Comparison of ENCODE assay signal across 18 cellular contexts in genomic region chr10:50576995-50577394, GRCh38. TPM values are rescaled to one million over a fixed set of nuclear protein-coding genes. Genes with fewer than 3 reads are reported as not detected.
DNase-seq lines count a peak whose midpoint lies in the region; ATAC-seq and TF ChIP-seq lines count a peak whose summit lies in the region.
"Had no signal": no experiment of that assay in that cellular context is flagged by ENCODE, and none has a peak within 500 bp of the region (broad histone marks: within the 10 kb centered on the region; RNA-seq: fewer than 3 reads in every experiment).

No MANE protein-coding gene starts in this region.

- peaks cover 2% of the 10 kb centered on the region for H3K79me1 ChIP-seq in H9 (ENCODE audit: insufficient read depth, low read depth, low read length, poor library complexity, severe bottlenecking)
- peaks cover 1% of the 10 kb centered on the region for H3K79me1 ChIP-seq in mesendoderm (ENCODE audit: low read length)
- peaks cover 2% of the 10 kb centered on the region for H3K79me1 ChIP-seq in neuronal stem cell (ENCODE audit: low read depth, low read length)

- H2AFZ ChIP-seq in ACC112 (ENCODE audit: low read length, unreplicated experiment) (no peak overlapping the region), H9 (ENCODE audit: low read length) (no peak overlapping the region), neuronal stem cell (ENCODE audit: low read length) (no peak overlapping the region)
- H2AFZ ChIP-seq: neural progenitor cell had no signal

- no peaks in the 10 kb centered on the region for H3K9me3 ChIP-seq in H9 (ENCODE audit: control insufficient read depth, low read depth, low read length)
- H3K9me3 ChIP-seq in body of pancreas: no peaks in the 10 kb centered on the region
- no peaks in the 10 kb centered on the region for H3K9me3 ChIP-seq in neuronal stem cell (replicated peaks in 1 of 2; ENCODE audit: control insufficient read depth in 2 of 2, insufficient read depth in 1 of 2, low read depth in 1 of 2, low read length in 2 of 2)
- H3K9me3 ChIP-seq: Peyer's patch had no signal

- H3K27me3 ChIP-seq in ACC112 (ENCODE audit: insufficient read depth, low read length) (no peaks in the 10 kb centered on the region), H9 (ENCODE audit: insufficient read depth, low read length) (no peaks in the 10 kb centered on the region), body of pancreas (no peaks in the 10 kb centered on the region), mesendoderm (ENCODE audit: insufficient read depth, low read length, poor library complexity) (no peaks in the 10 kb centered on the region), neuronal stem cell (ENCODE audit: control insufficient read depth in 3 of 3, insufficient read depth in 3 of 3, low read depth in 1 of 3, low read length in 3 of 3) (no peaks in the 10 kb centered on the region)
- H3K27me3 ChIP-seq: neural progenitor cell, Peyer's patch had no signal

- no peak overlapping the region for H3K14ac ChIP-seq in H9 (ENCODE audit: insufficient read depth, low read length)
- H3K14ac ChIP-seq in neuronal stem cell (ENCODE audit: low read length): no peak overlapping the region

- H4K91ac ChIP-seq in H9 (ENCODE audit: insufficient read length, low read depth, low read length) (no peak overlapping the region), neuronal stem cell (ENCODE audit: low read depth, low read length, poor library complexity) (no peak overlapping the region)

- no peak overlapping the region for H2BK15ac ChIP-seq in H9 (ENCODE audit: low read depth, low read length)
- H2BK15ac ChIP-seq in mesendoderm (replicated peaks; ENCODE audit: low read depth): no peak overlapping the region
- H2BK15ac ChIP-seq in neuronal stem cell (ENCODE audit: low read length): no peak overlapping the region

- H3K79me2 ChIP-seq in ACC112 (ENCODE audit: control insufficient read depth, insufficient read depth, low read length, unreplicated experiment) (no peaks in the 10 kb centered on the region), H9 (ENCODE audit: insufficient read depth, low read length) (peaks cover 7% of the 10 kb centered on the region; the same call in 1 of the 2 replicates), mesendoderm (ENCODE audit: control insufficient read depth, insufficient read depth, low read length) (no peaks in the 10 kb centered on the region)

- no peak overlapping the region for H4K5ac ChIP-seq in H9 (ENCODE audit: insufficient read length, low read depth, low read length)
- no peak overlapping the region for H4K5ac ChIP-seq in mesendoderm (ENCODE audit: low read length)

- no peak for TF ChIP-seq CTCF in H9 (conservative IDR thresholded peaks at IDR 0.05)
- TF ChIP-seq CTCF in body of pancreas (IDR thresholded peaks at IDR 0.05): no peak

- peak overlapping the region; percentile 23 to 56 (median 42); a peak in 3 of 7 replicates for H3K27ac Mint-ChIP-seq in H9
- H3K27ac Mint-ChIP-seq: activated naive CD4-positive, alpha-beta T cell treated with anti-CD3 and anti-CD28 coated beads, Interleukin-2, amount 10 ng/mL, durations not matched to agents 7 days and 5 days; neural progenitor cell; stimulated activated memory B cell treated with anti-CD40 and anti-IgM and Interleukin-4, amounts not matched to agents 10 μg/mL and 1 μg/mL and 100 μg/mL, for 72 hours had no signal

- H3K27ac ChIP-seq in ACC112 (ENCODE audit: low read depth, low read length): peak overlapping the region; percentile 49; the same call in 1 of the 2 replicates
- H3K27ac ChIP-seq in H9 (ENCODE audit: insufficient read length, low read depth, low read length): no peak overlapping the region
- peak overlapping the region in 3 of 4 donors; percentile 67 to 88 (median 67) for H3K27ac ChIP-seq in body of pancreas
- no peak overlapping the region for H3K27ac ChIP-seq in mesendoderm (ENCODE audit: low read depth, low read length)
- H3K27ac ChIP-seq in neuronal stem cell (replicated peaks; ENCODE audit: low read length): no peak overlapping the region
- H3K27ac ChIP-seq: neural progenitor cell, Peyer's patch had no signal

- H3K4me1 Mint-ChIP-seq in H9: peaks cover 68 to 77% of the 10 kb centered on the region in 2 experiments
- H3K4me1 Mint-ChIP-seq: activated naive CD4-positive, alpha-beta T cell treated with anti-CD3 and anti-CD28 coated beads, Interleukin-2, amount 10 ng/mL, durations not matched to agents 7 days and 5 days had no signal

- H3K9ac ChIP-seq in H9 (ENCODE audit: extremely low read depth, insufficient read length, low read length): no peak overlapping the region
- H3K9ac ChIP-seq in mesendoderm (ENCODE audit: low read length): no peak overlapping the region
- H3K9ac ChIP-seq in neuronal stem cell (ENCODE audit: low read depth, low read length, poor library complexity): no peak overlapping the region
- H3K9ac ChIP-seq: neural progenitor cell had no signal

- H3K36me3 Mint-ChIP-seq in H9 (ENCODE audit: insufficient read depth in 1 of 3, low read depth in 3 of 3): no peaks in the 10 kb centered on the region; a peak in 1 of 7 replicates
- H3K36me3 Mint-ChIP-seq: activated naive CD4-positive, alpha-beta T cell treated with anti-CD3 and anti-CD28 coated beads, Interleukin-2, amount 10 ng/mL, durations not matched to agents 7 days and 5 days; neural progenitor cell had no signal

- ATAC-seq in body of pancreas (no peak), GM18868 (IDR thresholded peaks at IDR 0.05; ENCODE audit: unreplicated experiment) (no peak)

- no peaks in the 10 kb centered on the region for H3K27me3 Mint-ChIP-seq in H9 (ENCODE audit: low read depth)
- H3K27me3 Mint-ChIP-seq: activated naive CD4-positive, alpha-beta T cell treated with anti-CD3 and anti-CD28 coated beads, Interleukin-2, amount 10 ng/mL, durations not matched to agents 7 days and 5 days; memory B cell; stimulated activated memory B cell treated with anti-CD40 and anti-IgM and Interleukin-4, amounts not matched to agents 10 μg/mL and 1 μg/mL and 100 μg/mL, for 72 hours had no signal

- no peak overlapping the region for H4K8ac ChIP-seq in H9 (replicated peaks; ENCODE audit: insufficient read length, low read depth, low read length)
- no peak overlapping the region for H4K8ac ChIP-seq in mesendoderm (ENCODE audit: low read depth, low read length)
- H4K8ac ChIP-seq in neuronal stem cell (ENCODE audit: low read depth, low read length): no peak overlapping the region

- H3K4ac ChIP-seq in H9 (ENCODE audit: low read depth, low read length): no peak overlapping the region
- H3K4ac ChIP-seq in mesendoderm (ENCODE audit: low read depth, low read length): peak overlapping the region; percentile 55
- no peak overlapping the region for H3K4ac ChIP-seq in neuronal stem cell (ENCODE audit: low read length)

- H2AK5ac ChIP-seq in H9 (ENCODE audit: insufficient read length, low read length) (no peak overlapping the region), mesendoderm (ENCODE audit: low read length) (no peak overlapping the region), neuronal stem cell (ENCODE audit: low read depth, low read length) (no peak overlapping the region)

- no peak overlapping the region for H2BK120ac ChIP-seq in H9 (ENCODE audit: low read depth, low read length, poor library complexity, severe bottlenecking)
- no peak overlapping the region for H2BK120ac ChIP-seq in mesendoderm (ENCODE audit: low read depth, low read length)
- no peak overlapping the region for H2BK120ac ChIP-seq in neuronal stem cell (ENCODE audit: low read depth, low read length)

- DNase-seq in H9 (no peak), body of pancreas (no peak), mesendoderm (no peak), NCI-H345 treated with DMSO at 0.1 percent for 48 hours (lab: John Stamatoyannopoulos, UW; ENCODE audit: unreplicated experiment) (no peak), NCI-H1092 treated with DMSO at 0.1 percent for 48 hours (lab: John Stamatoyannopoulos, UW) (no peak), neuronal stem cell (ENCODE audit: low spot score) (no peak)
- DNase-seq: activated naive CD4-positive, alpha-beta T cell treated with anti-CD3 and anti-CD28 coated beads, Interleukin-2, amount 10 ng/mL, durations not matched to agents 7 days and 5 days; glutamatergic neuron; H7; MM.1S; NCI-H1694; Peyer's patch; stimulated activated CD4-positive, alpha-beta T cell treated with anti-CD3 and anti-CD28 coated beads, Interleukin-15, amount 100 ng/mL, for 24 hours had no signal

- intact Hi-C loops in body of pancreas (cut with DNase I): no loop called here

- no peaks in the 10 kb centered on the region for H4K20me1 ChIP-seq in H9 (ENCODE audit: control insufficient read depth, insufficient read depth, insufficient read length)

- H3K18ac ChIP-seq in H9 (ENCODE audit: insufficient read length, low read depth, low read length) (no peak overlapping the region), mesendoderm (ENCODE audit: low read length) (no peak overlapping the region), neuronal stem cell (ENCODE audit: low read length) (no peak overlapping the region)

- H3K23me2 ChIP-seq in H9 (ENCODE audit: insufficient read length, low read depth, low read length, poor library complexity, severe bottlenecking): no peaks in the 10 kb centered on the region

- H3K4me1 ChIP-seq in ACC112 (ENCODE audit: control insufficient read depth, insufficient read depth, low read length, unreplicated experiment) (peaks cover 31% of the 10 kb centered on the region), H9 (ENCODE audit: insufficient read depth, low read length) (peaks cover 20% of the 10 kb centered on the region), body of pancreas (peaks cover 75% of the 10 kb centered on the region), mesendoderm (ENCODE audit: control insufficient read depth, low read depth, low read length) (peaks cover 7% of the 10 kb centered on the region), neuronal stem cell (ENCODE audit: control insufficient read depth in 2 of 2, insufficient read depth in 1 of 2, low read depth in 1 of 2, low read length in 2 of 2) (peaks cover 0 to 4% of the 10 kb centered on the region in 2 donors)

- H3K23ac ChIP-seq in H9 (ENCODE audit: insufficient read length, low read depth, low read length): no peak overlapping the region
- no peak overlapping the region for H3K23ac ChIP-seq in mesendoderm (ENCODE audit: low read length)
- H3K23ac ChIP-seq in neuronal stem cell (ENCODE audit: low read depth, low read length, poor library complexity): no peak overlapping the region

- no peak overlapping the region for H3K4me3 Mint-ChIP-seq in H9
- H3K4me3 Mint-ChIP-seq: activated naive CD4-positive, alpha-beta T cell treated with anti-CD3 and anti-CD28 coated beads, Interleukin-2, amount 10 ng/mL, durations not matched to agents 7 days and 5 days; memory B cell; neural progenitor cell; stimulated activated memory B cell treated with anti-CD40 and anti-IgM and Interleukin-4, amounts not matched to agents 10 μg/mL and 1 μg/mL and 100 μg/mL, for 72 hours had no signal

- H2BK5ac ChIP-seq in H9 (ENCODE audit: insufficient read length, low read length): no peak overlapping the region
- no peak overlapping the region for H2BK5ac ChIP-seq in mesendoderm (ENCODE audit: low read length)
- H2BK5ac ChIP-seq in neuronal stem cell (ENCODE audit: low read length): no peak overlapping the region

- H3K4me3 ChIP-seq in ACC112 (ENCODE audit: low read depth, low read length) (no peak overlapping the region), body of pancreas (no peak overlapping the region), mesendoderm (ENCODE audit: low read length) (no peak overlapping the region), neuronal stem cell (ENCODE audit: low read length in 2 of 2) (no peak overlapping the region)
- H3K4me3 ChIP-seq: neural progenitor cell, Peyer's patch had no signal

- TF ChIP-seq POLR2A in body of pancreas (IDR thresholded peaks at IDR 0.05): no peak

- no CpG with 5 or more reads among the region's 2 CpGs for WGBS in H9 (ENCODE audit: extremely low coverage, insufficient read length, low lambda C conversion rate)
- 76 to 94% methylated on average over 2 of the region's 2 CpGs for WGBS in body of pancreas, 2 donors
- WGBS in mesendoderm (ENCODE audit: extremely low coverage, insufficient coverage, low lambda C conversion rate): no CpG with 5 or more reads among the region's 2 CpGs
- no CpG with 5 or more reads among the region's 2 CpGs for WGBS in neuronal stem cell (ENCODE audit: extremely low coverage in 2 of 2, insufficient read length in 2 of 2, insufficient replicate concordance in 1 of 2), 2 donors

- H3K56ac ChIP-seq in H9 (ENCODE audit: insufficient read length, low read depth, low read length) (no peak overlapping the region), mesendoderm (ENCODE audit: low read length) (no peak overlapping the region)

- no peaks in the 10 kb centered on the region for H3K9me3 Mint-ChIP-seq in H9
- H3K9me3 Mint-ChIP-seq: activated naive CD4-positive, alpha-beta T cell treated with anti-CD3 and anti-CD28 coated beads, Interleukin-2, amount 10 ng/mL, durations not matched to agents 7 days and 5 days; memory B cell; neural progenitor cell; stimulated activated memory B cell treated with anti-CD40 and anti-IgM and Interleukin-4, amounts not matched to agents 10 μg/mL and 1 μg/mL and 100 μg/mL, for 72 hours had no signal

- H3K36me3 ChIP-seq in ACC112 (ENCODE audit: insufficient read depth, low read length) (no peaks in the 10 kb centered on the region), body of pancreas (replicated peaks in 1 of 2; ENCODE audit: insufficient read depth in 1 of 2, low read depth in 2 of 2) (no peaks in the 10 kb centered on the region), mesendoderm (ENCODE audit: control insufficient read depth, insufficient read depth, low read length) (no peaks in the 10 kb centered on the region), neuronal stem cell (replicated peaks in 1 of 2; ENCODE audit: control insufficient read depth in 2 of 2, insufficient read depth in 2 of 2, low read length in 2 of 2) (no peaks in the 10 kb centered on the region)
- H3K36me3 ChIP-seq: neural progenitor cell, Peyer's patch had no signal

- H2BK12ac ChIP-seq in H9 (ENCODE audit: insufficient read length, low read depth, low read length) (no peak overlapping the region), neuronal stem cell (ENCODE audit: low read length) (no peak overlapping the region)

- H3K4me2 ChIP-seq in H9 (ENCODE audit: insufficient read depth, insufficient read length, low read length) (no peak overlapping the region), mesendoderm (ENCODE audit: low read length) (no peak overlapping the region), neuronal stem cell (ENCODE audit: insufficient read depth, low read length, poor library complexity, severe bottlenecking) (no peak overlapping the region)
- H3K4me2 ChIP-seq: neural progenitor cell had no signal

- no peak overlapping the region for H2BK20ac ChIP-seq in H9 (ENCODE audit: low read depth, low read length, poor library complexity, severe bottlenecking)

- no peak overlapping the region for H3T11ph ChIP-seq in H9 (ENCODE audit: low read length)

RNA-seq across cellular contexts. Expression of gene SGMS1, which starts 46.8 kb away (rescaled TPM):
- total RNA-seq in H9 (2021) (19.3 and 20.4 TPM in 2 replicates), body of pancreas (10 to 100 TPM; 46.2 to 68.9 TPM)
- polyA plus RNA-seq in mesendoderm (2013, experiment 1 of 2): 13.6 TPM
- polyA plus RNA-seq in mesendoderm (2013, experiment 2 of 2): 13.0 TPM
- polyA plus RNA-seq in neuronal stem cell (2013, experiment 1 of 2): 3.8 TPM
- 3.9 TPM for polyA plus RNA-seq in neuronal stem cell (2013, experiment 2 of 2)

Comparison
In these comparisons a context has a peak if more than half of its experiments do, and no peak if none do; other contexts are left out.
1. H3K27ac ChIP-seq: peak in ACC112 (single experiment) and body of pancreas (3 of 4); none in H9 (single experiment), mesendoderm (single experiment) and neuronal stem cell (single experiment).